Comparison of ENCODE assay signal across 10 cellular contexts in genomic region chr4:129600898-129601297, GRCh38.
"Had no signal": no experiment of that assay in that cellular context is flagged by ENCODE, and none has a peak within 500 bp of the region (broad histone marks: within the 10 kb centered on the region; RNA-seq: fewer than 3 reads in every experiment).

No MANE protein-coding gene starts in this region.

- H3K9me3 ChIP-seq: HAP-1 had no signal

- H3K4me1 Mint-ChIP-seq: IgD-negative memory B cell had no signal

- H3K36me3 Mint-ChIP-seq: IgD-negative memory B cell had no signal

- H3K4me3 ChIP-seq: GM23248, HAP-1 had no signal

- H2AFZ ChIP-seq: GM23248 had no signal

- H3K27me3 Mint-ChIP-seq: IgD-negative memory B cell had no signal

- H3K27ac Mint-ChIP-seq: HFFc6, IgD-negative memory B cell had no signal

- H3K27ac ChIP-seq: GM23248, HL-60 had no signal

- H3K36me3 ChIP-seq: HAP-1 had no signal

- H3K9ac ChIP-seq: GM23248 had no signal

- H3K4me1 ChIP-seq: HAP-1 had no signal

- ATAC-seq: HCT116, HepG2 had no signal

- DNase-seq: GM23248, GOT3, H7, HFFc6, KBM-7 had no signal

- H3K4me3 Mint-ChIP-seq: HFFc6, IgD-negative memory B cell had no signal
